9 cellular contexts compared by ENCODE assay signal in genomic region chr11:128498846-128499245, GRCh38.
DNase-seq lines count a peak whose midpoint lies in the region; ATAC-seq and TF ChIP-seq lines count a peak whose summit lies in the region.
"Had no signal": no experiment of that assay in that cellular context is flagged by ENCODE, and none has a peak within 500 bp of the region (broad histone marks: within the 10 kb centered on the region; RNA-seq: fewer than 3 reads in every experiment).

No MANE protein-coding gene starts in this region.

- 0 out of 2 replicates have a peak overlapping the region, but pooled peaks have one; percentile 74 for H3K4me2 ChIP-seq in HCT116 (ENCODE audit: low read length)

- H3K27ac Mint-ChIP-seq in activated T-helper 2 cell treated with anti-CD3 and anti-CD28 coated beads, Interferon-gamma antibody, Interleukin-2, Interleukin-4, amounts not matched to agents 10 μg/mL and 5 μg/mL and 100 μg/mL, durations not matched to agents 14 hours and 24 hours and 36 hours: peak overlapping the region; percentile 93

- H3K27ac ChIP-seq in HCT116 (ENCODE audit: low read depth, low read length) (no peak overlapping the region), mesodermal cell (ENCODE audit: low read depth, low read length, severe bottlenecking) (peak overlapping the region; percentile 76)

- H3K36me3 Mint-ChIP-seq in activated T-helper 2 cell treated with anti-CD3 and anti-CD28 coated beads, Interferon-gamma antibody, Interleukin-2, Interleukin-4, amounts not matched to agents 10 μg/mL and 5 μg/mL and 100 μg/mL, durations not matched to agents 14 hours and 24 hours and 36 hours (ENCODE audit: low read depth): peaks cover 83% of the 10 kb centered on the region

- DNase-seq in AG10803 (ENCODE audit: low read depth) (peak; percentile 56), HCT116 (ENCODE audit: low read depth, low spot score) (no peak), T-helper 9 cell (no peak), foreskin melanocyte (no peak)
- no peak for DNase-seq in activated T-helper 2 cell treated with anti-CD3 and anti-CD28 coated beads, Interferon-gamma antibody, Interleukin-2, Interleukin-4, amounts not matched to agents 10 μg/mL and 5 μg/mL and 100 μg/mL, durations not matched to agents 14 hours and 24 hours and 36 hours (ENCODE audit: low spot score)
- DNase-seq: NCI-H1930 had no signal

- H3K4me3 ChIP-seq in AG10803 (ENCODE audit: low read length) (no peak overlapping the region), HCT116 (replicated peaks in 1 of 2; ENCODE audit: low read depth in 1 of 2, low read length in 2 of 2) (no peak overlapping the region), mesodermal cell (ENCODE audit: extremely low read depth, insufficient read depth, low read length, poor library complexity, severe bottlenecking) (no peak overlapping the region)

- no peaks in the 10 kb centered on the region for H3K9me2 ChIP-seq in HCT116 (ENCODE audit: insufficient read depth)

- no peak for TF ChIP-seq CTCF in AG10803 (conservative IDR thresholded peaks at IDR 0.05; ENCODE audit: low read length)
- no peak for TF ChIP-seq CTCF in HCT116 (IDR thresholded peaks at IDR 0.05 in 2 of 3, conservative IDR thresholded peaks at IDR 0.05 in 1 of 3; ENCODE audit: borderline replicate concordance in 1 of 3, insufficient read depth in 1 of 3, low read depth in 2 of 3, low read length in 2 of 3)

- H3K4me3 Mint-ChIP-seq in activated T-helper 2 cell treated with anti-CD3 and anti-CD28 coated beads, Interferon-gamma antibody, Interleukin-2, Interleukin-4, amounts not matched to agents 10 μg/mL and 5 μg/mL and 100 μg/mL, durations not matched to agents 14 hours and 24 hours and 36 hours (ENCODE audit: low read depth): peak overlapping the region; percentile 86

- H3K4me1 ChIP-seq in HCT116 (ENCODE audit: control insufficient read depth in 1 of 2, insufficient read depth in 2 of 2, low read length in 2 of 2): peaks cover 21 to 55% of the 10 kb centered on the region in 2 experiments
- peaks cover 77% of the 10 kb centered on the region for H3K4me1 ChIP-seq in mesodermal cell (ENCODE audit: control insufficient read depth, insufficient read depth, low read length, poor library complexity, severe bottlenecking)

- H3K27me3 Mint-ChIP-seq in activated T-helper 2 cell treated with anti-CD3 and anti-CD28 coated beads, Interferon-gamma antibody, Interleukin-2, Interleukin-4, amounts not matched to agents 10 μg/mL and 5 μg/mL and 100 μg/mL, durations not matched to agents 14 hours and 24 hours and 36 hours (ENCODE audit: low read depth): no peaks in the 10 kb centered on the region

- CTCF ChIA-PET in HCT116 (lab: Charles Lee): no interaction called here

- BruUV-seq in HCT116 (replicated peaks; lab: Mats Ljungman, UMichigan): no TSS peak

- TF ChIP-seq RAD21 in HCT116 (IDR thresholded peaks at IDR 0.05; ENCODE audit: low read depth): no peak

- no peaks in the 10 kb centered on the region for H3K9me3 Mint-ChIP-seq in activated T-helper 2 cell treated with anti-CD3 and anti-CD28 coated beads, Interferon-gamma antibody, Interleukin-2, Interleukin-4, amounts not matched to agents 10 μg/mL and 5 μg/mL and 100 μg/mL, durations not matched to agents 14 hours and 24 hours and 36 hours

- no peak overlapping the region for H3K9ac ChIP-seq in HCT116 (ENCODE audit: low read length)

- H3K36me3 ChIP-seq in HCT116 (ENCODE audit: control insufficient read depth in 1 of 2, insufficient read depth in 2 of 2, low read length in 2 of 2): no peaks in the 10 kb centered on the region
- peaks cover 42% of the 10 kb centered on the region for H3K36me3 ChIP-seq in mesodermal cell (ENCODE audit: control insufficient read depth, insufficient read depth, low read length)

- RAD21 ChIA-PET in HCT116 (lab: Charles Lee; ENCODE audit: low non-redundant PET in 1 of 2, low total read pairs in 2 of 2, uncharacterized antibody in 2 of 2, unreplicated experiment in 2 of 2): no interaction called here

- 73 to 77% methylated on average over 2 of the region's 2 CpGs for WGBS in mesodermal cell (ENCODE audit: insufficient coverage in 2 of 2), 2 experiments

- H3K79me2 ChIP-seq in HCT116 (ENCODE audit: insufficient read depth, low read length): peaks cover 5% of the 10 kb centered on the region; the same call in 1 of the 2 replicates

- ATAC-seq in HCT116: no peak
- ATAC-seq in GM19452 (IDR thresholded peaks at IDR 0.05; ENCODE audit: unreplicated experiment): no peak
- no peak for ATAC-seq in HG02852 (IDR thresholded peaks at IDR 0.05; ENCODE audit: unreplicated experiment)

- peaks cover 95% of the 10 kb centered on the region for H3K4me1 Mint-ChIP-seq in activated T-helper 2 cell treated with anti-CD3 and anti-CD28 coated beads, Interferon-gamma antibody, Interleukin-2, Interleukin-4, amounts not matched to agents 10 μg/mL and 5 μg/mL and 100 μg/mL, durations not matched to agents 14 hours and 24 hours and 36 hours (ENCODE audit: low read depth)

- POLR2A ChIA-PET in HCT116 (lab: Charles Lee): no interaction called here

- intact Hi-C loops in HCT116 (cut with micrococcal nuclease): no loop called here
- intact Hi-C loops in activated T-helper 2 cell treated with anti-CD3 and anti-CD28 coated beads, Interferon-gamma antibody, Interleukin-2, Interleukin-4, amounts not matched to agents 10 μg/mL and 5 μg/mL and 100 μg/mL, durations not matched to agents 14 hours and 24 hours and 36 hours (cut with micrococcal nuclease): loop anchor here (1.0 kb wide), 1 partner anchor 9 kb away; no protein-coding TSS in a partner anchor

- no peaks in the 10 kb centered on the region for H4K20me1 ChIP-seq in HCT116 (ENCODE audit: insufficient read depth)

- no peak overlapping the region for H2AFZ ChIP-seq in HCT116 (ENCODE audit: low read depth, low read length, poor library complexity, severe bottlenecking)

- H3K27me3 ChIP-seq in HCT116 (ENCODE audit: insufficient read depth, low read length): no peaks in the 10 kb centered on the region

- TF ChIP-seq POLR2A in HCT116 (IDR thresholded peaks at IDR 0.05; ENCODE audit: borderline replicate concordance, extremely low read depth, insufficient read depth, insufficient read length): no peak

- H3K9me3 ChIP-seq in HCT116 (ENCODE audit: control insufficient read depth in 1 of 2, insufficient read depth in 1 of 2, low read depth in 1 of 2, low read length in 2 of 2) (no peaks in the 10 kb centered on the region), mesodermal cell (ENCODE audit: control insufficient read depth, low read length) (no peaks in the 10 kb centered on the region)

TF ChIP-seq in HCT116, 20 proteins besides CTCF, POLR2A, EP300 and RAD21:
- TF ChIP-seq SRF (IDR thresholded peaks at IDR 0.05; ENCODE audit: low read depth): no peak
- no peak for TF ChIP-seq ATF3 (IDR thresholded peaks at IDR 0.05)
- no peak for TF ChIP-seq TCF7L2 (IDR thresholded peaks at IDR 0.05; ENCODE audit: borderline replicate concordance, extremely low read depth, insufficient read depth, insufficient read length)
- no peak for TF ChIP-seq EZH2phosphoT487 (IDR thresholded peaks at IDR 0.05; ENCODE audit: borderline replicate concordance)
- TF ChIP-seq REST (IDR thresholded peaks at IDR 0.05; ENCODE audit: low read depth): no peak
- TF ChIP-seq SP1 (IDR thresholded peaks at IDR 0.05; ENCODE audit: low read depth): no peak
- TF ChIP-seq EZH2 (IDR thresholded peaks at IDR 0.05): no peak
- TF ChIP-seq CEBPB (IDR thresholded peaks at IDR 0.05; ENCODE audit: low read depth): no peak
- no peak for TF ChIP-seq FOSL1 (IDR thresholded peaks at IDR 0.05; ENCODE audit: low read depth)
- TF ChIP-seq EGR1 (IDR thresholded peaks at IDR 0.05; ENCODE audit: low read depth): no peak
- no peak for TF ChIP-seq ZFX (IDR thresholded peaks at IDR 0.05)
- no peak for TF ChIP-seq ELF1 (IDR thresholded peaks at IDR 0.05; ENCODE audit: borderline replicate concordance, low read depth)
- no peak for TF ChIP-seq CBX3 (IDR thresholded peaks at IDR 0.05; ENCODE audit: low read depth)
